In genomic region chr18:712401-713134, GRCh38 we compare ENCODE assay signal across 1 cellular context.
TF ChIP-seq lines count a peak whose summit lies in the region.

Gene ENOSF1, minus strand, starts transcription at chr18:712630. Its CDS starts 43 bp downstream, at chr18:712587.

TF ChIP-seq in HepG2, 621 proteins besides CTCF, POLR2A, EP300 and RAD21 (continued from another document and continues in another):
- TF ChIP-seq ZBTB49 (CRISPR knock-in tag; IDR thresholded peaks at IDR 0.05; ENCODE audit: borderline replicate concordance) (no peak), ZNF234 (CRISPR knock-in tag; conservative IDR thresholded peaks at IDR 0.05) (no peak; the same call in 1 of the 2 replicates), POLR2AphosphoS2 (IDR thresholded peaks at IDR 0.05; ENCODE audit: low read depth, low read length) (no peak), SMC3 (IDR thresholded peaks at IDR 0.05; ENCODE audit: low read length) (no peak), CREM (IDR thresholded peaks at IDR 0.05) (no peak), CREM (CRISPR knock-in tag; IDR thresholded peaks at IDR 0.05) (no peak), SOX13 (IDR thresholded peaks at IDR 0.05) (no peak), SOX13 (CRISPR knock-in tag; conservative IDR thresholded peaks at IDR 0.05 in 1 of 2, IDR thresholded peaks at IDR 0.05 in 1 of 2) (peak in 1 of 2 experiments; percentile 28; a peak in 1 of 4 replicates), ZNF724P (CRISPR knock-in tag; IDR thresholded peaks at IDR 0.05; ENCODE audit: borderline replicate concordance) (peak; percentile 65; the same call in 1 of the 2 replicates), RCOR2 (CRISPR knock-in tag; IDR thresholded peaks at IDR 0.05) (no peak), PHB2 (IDR thresholded peaks at IDR 0.05; ENCODE audit: partially characterized antibody) (no peak), ERF (CRISPR knock-in tag; IDR thresholded peaks at IDR 0.05) (no peak), BCL6 (CRISPR knock-in tag; IDR thresholded peaks at IDR 0.05) (no peak), ZNF205 (CRISPR knock-in tag; IDR thresholded peaks at IDR 0.05) (no peak), SPEN (CRISPR knock-in tag; IDR thresholded peaks at IDR 0.05; ENCODE audit: low read depth) (peak; percentile 58; the same call in 1 of the 2 replicates), ATF1 (CRISPR knock-in tag; IDR thresholded peaks at IDR 0.05) (no peak), ZNF367 (CRISPR knock-in tag; IDR thresholded peaks at IDR 0.05; ENCODE audit: borderline replicate concordance) (no peak), ZMAT3 (CRISPR knock-in tag; conservative IDR thresholded peaks at IDR 0.05) (0 out of 2 replicates have a peak, but pooled peaks have one; percentile 76), ZNF30 (CRISPR knock-in tag; IDR thresholded peaks at IDR 0.05) (peak; percentile 88; the same call in 1 of the 2 replicates), HNRNPUL1 (IDR thresholded peaks at IDR 0.05; ENCODE audit: low read depth, low read length) (no peak), ZNF10 (CRISPR knock-in tag; IDR thresholded peaks at IDR 0.05; ENCODE audit: borderline replicate concordance, low read depth) (no peak), ZNF460 (CRISPR knock-in tag; IDR thresholded peaks at IDR 0.05; ENCODE audit: borderline replicate concordance) (no peak), ZBTB7A (CRISPR knock-in tag; IDR thresholded peaks at IDR 0.05) (peak; percentile 85; the same call in 1 of the 2 replicates), YY1 (IDR thresholded peaks at IDR 0.05; ENCODE audit: insufficient read depth, insufficient replicate concordance, low read depth, low read length) (peak; percentile 93), ZNF343 (CRISPR knock-in tag; IDR thresholded peaks at IDR 0.05) (peak; percentile 80; the same call in 1 of the 2 replicates), ZMYM2 (CRISPR knock-in tag; IDR thresholded peaks at IDR 0.05) (peak; percentile 93), MEIS2 (CRISPR knock-in tag; IDR thresholded peaks at IDR 0.05) (0 out of 2 replicates have a peak, but pooled peaks have one; percentile 8), CAMTA2 (CRISPR knock-in tag; IDR thresholded peaks at IDR 0.05; ENCODE audit: borderline replicate concordance) (no peak), TARDBP (CRISPR knock-in tag; IDR thresholded peaks at IDR 0.05) (0 out of 2 replicates have a peak, but pooled peaks have one; percentile 28), ZNF788 (CRISPR knock-in tag; IDR thresholded peaks at IDR 0.05; ENCODE audit: borderline replicate concordance) (no peak; the same call in 1 of the 2 replicates), BRCA1 (CRISPR knock-in tag; IDR thresholded peaks at IDR 0.05) (no peak), ZBTB26 (CRISPR knock-in tag; IDR thresholded peaks at IDR 0.05; ENCODE audit: borderline replicate concordance) (no peak), ZNF687 (CRISPR knock-in tag; IDR thresholded peaks at IDR 0.05) (peak; percentile 93), NKX3-1 (CRISPR knock-in tag; IDR thresholded peaks at IDR 0.05) (no peak), FOXK1 (CRISPR knock-in tag; IDR thresholded peaks at IDR 0.05; ENCODE audit: borderline replicate concordance, low read depth) (peak; percentile 42; the same call in 1 of the 2 replicates), POLR2G (IDR thresholded peaks at IDR 0.05; ENCODE audit: low read depth, low read length) (0 out of 2 replicates have a peak, but pooled peaks have one; percentile 55), TEF (CRISPR knock-in tag; IDR thresholded peaks at IDR 0.05) (no peak), SNAPC4 (CRISPR knock-in tag; IDR thresholded peaks at IDR 0.05) (no peak)
- TF ChIP-seq, protein P1, sequence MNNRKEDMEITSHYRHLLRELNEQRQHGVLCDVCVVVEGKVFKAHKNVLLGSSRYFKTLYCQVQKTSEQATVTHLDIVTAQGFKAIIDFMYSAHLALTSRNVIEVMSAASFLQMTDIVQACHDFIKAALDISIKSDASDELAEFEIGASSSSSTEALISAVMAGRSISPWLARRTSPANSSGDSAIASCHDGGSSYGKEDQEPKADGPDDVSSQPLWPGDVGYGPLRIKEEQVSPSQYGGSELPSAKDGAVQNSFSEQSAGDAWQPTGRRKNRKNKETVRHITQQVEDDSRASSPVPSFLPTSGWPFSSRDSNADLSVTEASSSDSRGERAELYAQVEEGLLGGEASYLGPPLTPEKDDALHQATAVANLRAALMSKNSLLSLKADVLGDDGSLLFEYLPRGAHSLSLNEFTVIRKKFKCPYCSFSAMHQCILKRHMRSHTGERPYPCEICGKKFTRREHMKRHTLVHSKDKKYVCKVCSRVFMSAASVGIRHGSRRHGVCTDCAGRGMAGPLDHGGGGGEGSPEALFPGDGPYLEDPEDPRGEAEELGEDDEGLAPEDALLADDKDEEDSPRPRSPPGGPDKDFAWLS (CRISPR knock-in tag; IDR thresholded peaks at IDR 0.05; ENCODE audit: borderline replicate concordance): no peak
- TF ChIP-seq, protein P2, sequence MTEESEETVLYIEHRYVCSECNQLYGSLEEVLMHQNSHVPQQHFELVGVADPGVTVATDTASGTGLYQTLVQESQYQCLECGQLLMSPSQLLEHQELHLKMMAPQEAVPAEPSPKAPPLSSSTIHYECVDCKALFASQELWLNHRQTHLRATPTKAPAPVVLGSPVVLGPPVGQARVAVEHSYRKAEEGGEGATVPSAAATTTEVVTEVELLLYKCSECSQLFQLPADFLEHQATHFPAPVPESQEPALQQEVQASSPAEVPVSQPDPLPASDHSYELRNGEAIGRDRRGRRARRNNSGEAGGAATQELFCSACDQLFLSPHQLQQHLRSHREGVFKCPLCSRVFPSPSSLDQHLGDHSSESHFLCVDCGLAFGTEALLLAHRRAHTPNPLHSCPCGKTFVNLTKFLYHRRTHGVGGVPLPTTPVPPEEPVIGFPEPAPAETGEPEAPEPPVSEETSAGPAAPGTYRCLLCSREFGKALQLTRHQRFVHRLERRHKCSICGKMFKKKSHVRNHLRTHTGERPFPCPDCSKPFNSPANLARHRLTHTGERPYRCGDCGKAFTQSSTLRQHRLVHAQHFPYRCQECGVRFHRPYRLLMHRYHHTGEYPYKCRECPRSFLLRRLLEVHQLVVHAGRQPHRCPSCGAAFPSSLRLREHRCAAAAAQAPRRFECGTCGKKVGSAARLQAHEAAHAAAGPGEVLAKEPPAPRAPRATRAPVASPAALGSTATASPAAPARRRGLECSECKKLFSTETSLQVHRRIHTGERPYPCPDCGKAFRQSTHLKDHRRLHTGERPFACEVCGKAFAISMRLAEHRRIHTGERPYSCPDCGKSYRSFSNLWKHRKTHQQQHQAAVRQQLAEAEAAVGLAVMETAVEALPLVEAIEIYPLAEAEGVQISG (CRISPR knock-in tag; IDR thresholded peaks at IDR 0.05): no peak
- TF ChIP-seq, protein P3, sequence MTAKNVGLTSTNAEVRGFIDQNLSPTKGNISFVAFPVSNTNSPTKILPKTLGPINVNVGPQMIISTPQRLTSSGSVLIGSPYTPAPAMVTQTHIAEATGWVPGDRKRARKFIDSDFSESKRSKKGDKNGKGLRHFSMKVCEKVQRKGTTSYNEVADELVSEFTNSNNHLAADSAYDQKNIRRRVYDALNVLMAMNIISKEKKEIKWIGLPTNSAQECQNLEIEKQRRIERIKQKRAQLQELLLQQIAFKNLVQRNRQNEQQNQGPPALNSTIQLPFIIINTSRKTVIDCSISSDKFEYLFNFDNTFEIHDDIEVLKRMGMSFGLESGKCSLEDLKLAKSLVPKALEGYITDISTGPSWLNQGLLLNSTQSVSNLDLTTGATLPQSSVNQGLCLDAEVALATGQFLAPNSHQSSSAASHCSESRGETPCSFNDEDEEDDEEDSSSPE (CRISPR knock-in tag; IDR thresholded peaks at IDR 0.05): peak; percentile 85
